In the genomic region with DNA sequence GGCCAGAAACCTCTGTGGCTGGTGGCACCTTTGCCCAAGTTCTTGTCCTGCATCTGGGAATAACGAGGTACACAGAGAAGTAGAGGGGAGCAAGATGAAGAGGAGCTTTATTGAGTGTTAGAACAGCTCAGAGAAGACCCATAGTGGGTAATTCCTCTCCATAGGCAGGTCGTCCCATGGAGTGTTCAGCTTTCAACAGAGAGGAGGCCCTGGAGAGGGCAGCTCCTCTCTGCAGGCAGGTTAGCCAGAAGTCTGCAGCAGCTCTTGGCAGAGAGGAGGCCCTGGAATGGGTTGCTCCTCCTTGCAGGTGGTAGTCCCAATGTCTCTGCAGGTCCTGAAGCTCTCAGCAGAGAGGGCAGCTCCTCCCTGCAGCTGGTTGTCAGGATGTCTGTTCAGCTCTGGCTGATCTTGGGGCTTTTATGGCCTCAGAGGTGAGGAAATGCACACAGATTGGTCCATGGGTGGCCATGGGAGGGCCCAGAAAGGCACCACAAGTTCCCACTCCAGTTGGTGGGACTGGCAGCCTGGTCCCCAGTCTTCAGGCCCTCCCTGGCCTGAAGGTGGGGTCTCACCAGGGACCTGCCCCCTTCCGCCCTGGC, we compare ENCODE assay signal across 14 cellular contexts.
DNase-seq lines count a peak whose midpoint lies in the region; ATAC-seq and TF ChIP-seq lines count a peak whose summit lies in the region.
"Had no signal": no experiment of that assay in that cellular context is flagged by ENCODE, and none has a peak within 500 bp of the region (broad histone marks: within the 10 kb centered on the region; RNA-seq: fewer than 3 reads in every experiment).

No MANE protein-coding gene starts in this region.

- H3K4me3 ChIP-seq in MG63: no peak overlapping the region
- no peak overlapping the region for H3K4me3 ChIP-seq in left ventricle myocardium inferior
- H3K4me3 ChIP-seq: upper lobe of left lung had no signal

- POLR2A ChIA-PET in activated CD8-positive, alpha-beta T cell treated with anti-CD3 and anti-CD28 coated beads for 36 hours (lab: Charles Lee): interaction anchor here (0.7 to 1.1 kb wide), 4 partner anchors 9 to 114 kb away, joined by 3 read pairs; no protein-coding TSS in a partner anchor

- H3K36me3 ChIP-seq in MG63: no peaks in the 10 kb centered on the region
- no peaks in the 10 kb centered on the region for H3K36me3 ChIP-seq in left ventricle myocardium inferior
- H3K36me3 ChIP-seq: upper lobe of left lung had no signal

- intact Hi-C loops in CD14-positive monocyte (cut with micrococcal nuclease) (no loop called here), left ventricle myocardium inferior (cut with micrococcal nuclease) (no loop called here)
- intact Hi-C loops in activated CD8-positive, alpha-beta T cell treated with anti-CD3 and anti-CD28 coated beads for 36 hours (cut with micrococcal nuclease): no loop called here

- DNase-seq in CD14-positive monocyte (ENCODE audit: low spot score) (no peak), T-helper 2 cell (no peak), MG63 (no peak), left ventricle myocardium inferior (no peak), NCI-H1417 (lab: John Stamatoyannopoulos, UW) (no peak)
- no peak for DNase-seq in activated CD8-positive, alpha-beta T cell treated with anti-CD3 and anti-CD28 coated beads for 36 hours
- DNase-seq: activated CD8-positive, alpha-beta memory T cell treated with anti-CD3 and anti-CD28 coated beads, Interleukin-2, amount 10 ng/mL, durations not matched to agents 7 days and 5 days; DMS153; kidney glomerular epithelial cell; NK-92 treated with Interleukin-12 subunit alpha and Interleukin-12 subunit beta, amount 100 ng/mL, for 24 hours had no signal

- no peaks in the 10 kb centered on the region for H3K4me1 ChIP-seq in left ventricle myocardium inferior
- H3K4me1 ChIP-seq: upper lobe of left lung had no signal

- CTCF ChIA-PET in activated CD8-positive, alpha-beta T cell treated with anti-CD3 and anti-CD28 coated beads for 36 hours (lab: Charles Lee): interaction anchor here (0.6 to 4.3 kb wide), 7 partner anchors 8 to 589 kb away, joined by 3 to 23 read pairs (median 4); no protein-coding TSS in a partner anchor

- H3K27me3 ChIP-seq in MG63 (no peaks in the 10 kb centered on the region), left ventricle myocardium inferior (ENCODE audit: low read depth) (no peaks in the 10 kb centered on the region)
- H3K27me3 ChIP-seq: upper lobe of left lung had no signal

- no peak overlapping the region for H3K27ac ChIP-seq in left ventricle myocardium inferior (replicated peaks)
- H3K27ac ChIP-seq: HL-60, upper lobe of left lung had no signal

- H3K4me3 Mint-ChIP-seq in CD14-positive monocyte: no peak overlapping the region
- H3K4me3 Mint-ChIP-seq in activated CD8-positive, alpha-beta T cell treated with anti-CD3 and anti-CD28 coated beads for 36 hours: no peak overlapping the region
- H3K4me3 Mint-ChIP-seq: activated CD8-positive, alpha-beta memory T cell treated with anti-CD3 and anti-CD28 coated beads, Interleukin-2, amount 10 ng/mL, durations not matched to agents 7 days and 5 days had no signal

- peaks cover 0 to 2% (median 0%) of the 10 kb centered on the region in 7 donors for H3K9me3 Mint-ChIP-seq in CD14-positive monocyte
- H3K9me3 Mint-ChIP-seq in activated CD8-positive, alpha-beta T cell treated with anti-CD3 and anti-CD28 coated beads for 36 hours: peaks cover 6% of the 10 kb centered on the region

- TF ChIP-seq CTCF in CD14-positive monocyte (IDR thresholded peaks at IDR 0.05) (no peak), left ventricle myocardium inferior (IDR thresholded peaks at IDR 0.05; ENCODE audit: borderline replicate concordance) (no peak)
- TF ChIP-seq CTCF in activated CD8-positive, alpha-beta T cell treated with anti-CD3 and anti-CD28 coated beads for 36 hours (IDR thresholded peaks at IDR 0.05): no peak

- H3K9me3 ChIP-seq in MG63 (no peaks in the 10 kb centered on the region), left ventricle myocardium inferior (replicated peaks) (no peaks in the 10 kb centered on the region)
- H3K9me3 ChIP-seq: upper lobe of left lung had no signal

- peaks cover 28 to 37% of the 10 kb centered on the region in 2 donors for H3K36me3 Mint-ChIP-seq in CD14-positive monocyte
- H3K36me3 Mint-ChIP-seq in activated CD8-positive, alpha-beta T cell treated with anti-CD3 and anti-CD28 coated beads for 36 hours (ENCODE audit: low read depth): no peaks in the 10 kb centered on the region

- peak; percentile 71 for ATAC-seq in GM18907 (IDR thresholded peaks at IDR 0.05; ENCODE audit: unreplicated experiment)
- ATAC-seq in GM21717 (IDR thresholded peaks at IDR 0.05; ENCODE audit: unreplicated experiment): peak; percentile 65
- ATAC-seq in activated CD8-positive, alpha-beta T cell treated with anti-CD3 and anti-CD28 coated beads for 36 hours: peak; percentile 49
- ATAC-seq: activated CD8-positive, alpha-beta memory T cell treated with anti-CD3 and anti-CD28 coated beads, Interleukin-2, amount 10 ng/mL, durations not matched to agents 7 days and 5 days had no signal

- peak overlapping the region in 4 of 7 donors; percentile 12 to 65 (median 32) for H3K27ac Mint-ChIP-seq in CD14-positive monocyte
- H3K27ac Mint-ChIP-seq in activated CD8-positive, alpha-beta T cell treated with anti-CD3 and anti-CD28 coated beads for 36 hours: no peak overlapping the region
- H3K27ac Mint-ChIP-seq: activated CD8-positive, alpha-beta memory T cell treated with anti-CD3 and anti-CD28 coated beads, Interleukin-2, amount 10 ng/mL, durations not matched to agents 7 days and 5 days had no signal

- peaks cover 12% of the 10 kb centered on the region for H3K4me1 Mint-ChIP-seq in CD14-positive monocyte
- H3K4me1 Mint-ChIP-seq in activated CD8-positive, alpha-beta T cell treated with anti-CD3 and anti-CD28 coated beads for 36 hours (ENCODE audit: low read depth): peaks cover 26% of the 10 kb centered on the region

- H3K27me3 Mint-ChIP-seq in CD14-positive monocyte (ENCODE audit: low read depth in 3 of 3): peaks cover 0 to under 1% (median 0%) of the 10 kb centered on the region in 3 donors
- no peaks in the 10 kb centered on the region for H3K27me3 Mint-ChIP-seq in activated CD8-positive, alpha-beta T cell treated with anti-CD3 and anti-CD28 coated beads for 36 hours
